Comparison of ENCODE assay signal across 8 cellular contexts in the genomic region with DNA sequence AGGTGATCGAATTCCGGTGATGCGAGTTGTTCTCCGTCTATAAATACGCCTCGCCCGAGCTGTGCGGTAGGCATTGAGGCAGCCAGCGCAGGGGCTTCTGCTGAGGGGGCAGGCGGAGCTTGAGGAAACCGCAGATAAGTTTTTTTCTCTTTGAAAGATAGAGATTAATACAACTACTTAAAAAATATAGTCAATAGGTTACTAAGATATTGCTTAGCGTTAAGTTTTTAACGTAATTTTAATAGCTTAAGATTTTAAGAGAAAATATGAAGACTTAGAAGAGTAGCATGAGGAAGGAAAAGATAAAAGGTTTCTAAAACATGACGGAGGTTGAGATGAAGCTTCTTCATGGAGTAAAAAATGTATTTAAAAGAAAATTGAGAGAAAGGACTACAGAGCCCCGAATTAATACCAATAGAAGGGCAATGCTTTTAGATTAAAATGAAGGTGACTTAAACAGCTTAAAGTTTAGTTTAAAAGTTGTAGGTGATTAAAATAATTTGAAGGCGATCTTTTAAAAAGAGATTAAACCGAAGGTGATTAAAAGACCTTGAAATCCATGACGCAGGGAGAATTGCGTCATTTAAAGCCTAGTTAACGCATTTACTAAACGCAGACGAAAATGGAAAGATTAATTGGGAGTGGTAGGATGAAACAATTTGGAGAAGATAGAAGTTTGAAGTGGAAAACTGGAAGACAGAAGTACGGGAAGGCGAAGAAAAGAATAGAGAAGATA. TPM values are rescaled to one million over a fixed set of nuclear protein-coding genes. Genes with fewer than 3 reads are reported as not detected.
DNase-seq lines count a peak whose midpoint lies in the region; ATAC-seq lines count a peak whose summit lies in the region.

Gene MALAT1 (plus strand): TSS at position 69 of the 736 bp plus-strand sequence.

- H3K27ac ChIP-seq in layer of hippocampus (ENCODE audit: low read depth, low read length): peak within 1 kb of the TSS; percentile 99

- peak; percentile 34 for ATAC-seq in HG03064 (IDR thresholded peaks at IDR 0.05; ENCODE audit: low read depth, unreplicated experiment)
- ATAC-seq in HG03095 (IDR thresholded peaks at IDR 0.05; ENCODE audit: unreplicated experiment): no peak

- DNase-seq in DMS114 treated with DMSO at 0.1 percent for 48 hours (lab: John Stamatoyannopoulos, UW; ENCODE audit: unreplicated experiment) (peak; percentile 92), NCI-H460 (ENCODE audit: extremely low read depth, low read depth) (peak; percentile 85), cerebellum (ENCODE audit: low spot score) (peak; percentile 79)
- DNase-seq in activated CD4-positive, alpha-beta T cell treated with anti-CD3 and anti-CD28 coated beads for 1 hour: peak; percentile 94
- peak; percentile 90 to 94 for DNase-seq in stimulated activated CD4-positive, alpha-beta T cell treated with anti-CD3 and anti-CD28 coated beads, Interleukin-1b, Interleukin-23, amount 100 ng/mL, for 1 hour (ENCODE audit: low read depth in 2 of 2)

- H3K27me3 ChIP-seq in layer of hippocampus (ENCODE audit: control insufficient read depth, insufficient read depth, low read length): no peaks in the 10 kb centered on the region

RNA-seq across cellular contexts. Expression of gene MALAT1, which starts in this region (rescaled TPM):
- 1,855 and 2,221 TPM in 2 replicates for total RNA-seq in NCI-H460 (2014; rRNA removed; shearing (Covaris generic))
- polyA plus RNA-seq in NCI-H460 (2014; cell fraction: nucleus; rRNA removed): 153 and 329 TPM in 2 replicates
- total RNA-seq in cerebellum: 17,703 TPM
